9 cellular contexts compared by ENCODE assay signal in genomic region chr20:31691646-31692275, GRCh38. TPM values are rescaled to one million over a fixed set of nuclear protein-coding genes. Genes with fewer than 3 reads are reported as not detected.
DNase-seq lines count a peak whose midpoint lies in the region; ATAC-seq, FAIRE-seq and TF ChIP-seq lines count a peak whose summit lies in the region.
"Had no signal": no experiment of that assay in that cellular context is flagged by ENCODE, and none has a peak within 500 bp of the region (broad histone marks: within the 10 kb centered on the region; RNA-seq: fewer than 3 reads in every experiment).

No MANE protein-coding gene starts in this region.

- 19% methylated on average over 1 of the region's 1 CpG for WGBS in K562 (ENCODE audit: insufficient coverage, low coverage, missing lambda C conversion rate)

- H3K4me1 Mint-ChIP-seq in activated CD4-positive, alpha-beta T cell treated with anti-CD3 and anti-CD28 coated beads, Interleukin-2, amount 10 ng/mL, durations not matched to agents 7 days and 5 days: peaks cover 60% of the 10 kb centered on the region
- peaks cover 14 to 19% (median 15%) of the 10 kb centered on the region in 3 donors for H3K4me1 Mint-ChIP-seq in IgD-negative memory B cell
- H3K4me1 Mint-ChIP-seq in stimulated activated naive CD8-positive, alpha-beta T cell treated with anti-CD3 and anti-CD28 coated beads, Interleukin-15, Interleukin-2, amounts not matched to agents 100 ng/mL and 50 ng/mL, for 24 hours (ENCODE audit: low read depth): peaks cover 88% of the 10 kb centered on the region

- no peaks in the 10 kb centered on the region for H3K9me1 ChIP-seq in K562 (ENCODE audit: control insufficient read depth, insufficient read depth, low read length)

- H3K79me2 ChIP-seq in K562 (ENCODE audit: control insufficient read depth, insufficient read depth, low read length): peaks cover 96% of the 10 kb centered on the region

- peak overlapping the region; percentile 24; the same call in 2 of the 3 replicates for H3K27ac ChIP-seq in K562 (ENCODE audit: extremely low read depth, low read depth, low read length)

- peaks cover 47 to 62% of the 10 kb centered on the region in 2 experiments for H3K4me1 ChIP-seq in K562 (replicated peaks in 1 of 2; ENCODE audit: control insufficient read depth in 2 of 2, insufficient read depth in 2 of 2, low read length in 2 of 2)

- TF ChIP-seq EP300 in K562 (IDR thresholded peaks at IDR 0.05; ENCODE audit: low read length): no peak

- peaks cover 82% of the 10 kb centered on the region for H3K36me3 ChIP-seq in K562 (ENCODE audit: control insufficient read depth, insufficient read depth, low read length)

- H3K27ac Mint-ChIP-seq in activated CD4-positive, alpha-beta T cell treated with anti-CD3 and anti-CD28 coated beads, Interleukin-2, amount 10 ng/mL, durations not matched to agents 7 days and 5 days: peak overlapping the region; percentile 70
- peak overlapping the region in 2 of 3 donors; percentile 67 to 71 for H3K27ac Mint-ChIP-seq in IgD-negative memory B cell
- peak overlapping the region; percentile 79 for H3K27ac Mint-ChIP-seq in stimulated activated naive CD8-positive, alpha-beta T cell treated with anti-CD3 and anti-CD28 coated beads, Interleukin-15, Interleukin-2, amounts not matched to agents 100 ng/mL and 50 ng/mL, for 24 hours

- H3K4me2 ChIP-seq in K562 (ENCODE audit: insufficient read depth, low read length): peak overlapping the region; percentile 4

- intact Hi-C loops in K562 (cut with micrococcal nuclease): no loop called here

- TF ChIP-seq RAD21 in K562 (CRISPR knock-in tag; conservative IDR thresholded peaks at IDR 0.05 in 1 of 2, IDR thresholded peaks at IDR 0.05 in 1 of 2): no peak

- no peak overlapping the region for H3K4me3 ChIP-seq in K562

- POLR2A ChIA-PET in activated CD4-positive, alpha-beta T cell treated with anti-CD3 and anti-CD28 coated beads, Interleukin-2, amount 10 ng/mL, durations not matched to agents 7 days and 5 days (lab: Charles Lee): interaction anchor here (0.8 kb wide), 1 partner anchor 17 kb away, joined by 3 read pairs; no protein-coding TSS in a partner anchor
- POLR2A ChIA-PET in K562 (lab: Yijun Ruan, JAX): interaction anchor here (0.9 to 1.6 kb wide), 10 partner anchors 9 to 86 kb away, joined by 3 to 6 read pairs (median 4); no protein-coding TSS in a partner anchor

- ATAC-seq in K562 (no peak), HG03571 (IDR thresholded peaks at IDR 0.05; ENCODE audit: unreplicated experiment) (no peak), HG03135 (IDR thresholded peaks at IDR 0.05; ENCODE audit: unreplicated experiment) (no peak)
- ATAC-seq: Panc1 had no signal

- in situ Hi-C loops in K562 (cut with MboI): no loop called here

- 0 out of 2 replicates have a peak, but pooled peaks cover 3% of the 10 kb centered on the region for H4K20me1 ChIP-seq in K562 (replicated peaks; ENCODE audit: control insufficient read depth, insufficient read depth, low read length)

- no peak for DNase-seq in activated CD4-positive, alpha-beta T cell treated with anti-CD3 and anti-CD28 coated beads, Interleukin-2, amount 10 ng/mL, durations not matched to agents 7 days and 5 days
- no peak for DNase-seq in activated CD4-positive, alpha-beta T cell treated with anti-CD3 and anti-CD28 coated beads for 48 hours
- DNase-seq in K562 (ENCODE audit: extremely low read depth in 1 of 4, low spot score in 3 of 4) (peak in 1 of 4 experiments; percentile 11), NCI-H128 (lab: John Stamatoyannopoulos, UW; ENCODE audit: unreplicated experiment) (no peak)

- H3K9ac ChIP-seq in K562 (ENCODE audit: insufficient read depth in 1 of 2, low read depth in 2 of 2, low read length in 2 of 2): peak overlapping the region; percentile 20 to 43; a peak in 2 of 4 replicates

- no peaks in the 10 kb centered on the region for H3K27me3 Mint-ChIP-seq in activated CD4-positive, alpha-beta T cell treated with anti-CD3 and anti-CD28 coated beads, Interleukin-2, amount 10 ng/mL, durations not matched to agents 7 days and 5 days
- H3K27me3 Mint-ChIP-seq in IgD-negative memory B cell: no peaks in the 10 kb centered on the region
- H3K27me3 Mint-ChIP-seq in stimulated activated naive CD8-positive, alpha-beta T cell treated with anti-CD3 and anti-CD28 coated beads, Interleukin-15, Interleukin-2, amounts not matched to agents 100 ng/mL and 50 ng/mL, for 24 hours: no peaks in the 10 kb centered on the region

- BruUV-seq in K562 (replicated peaks; lab: Mats Ljungman, UMichigan): no TSS peak

- no peaks in the 10 kb centered on the region for H3K27me3 ChIP-seq in K562 (ENCODE audit: control insufficient read depth in 2 of 2, insufficient read depth in 2 of 2, low read length in 2 of 2)

- H3K9me3 ChIP-seq in K562 (replicated peaks; ENCODE audit: control insufficient read depth, insufficient read depth, low read depth, low read length): no peaks in the 10 kb centered on the region

- FAIRE-seq in K562 (lab: Jason Lieb, UNC): no peak

- H2AFZ ChIP-seq in K562 (ENCODE audit: low read depth, low read length): no peak overlapping the region

- no peak for TF ChIP-seq POLR2A in K562 (conservative IDR thresholded peaks at IDR 0.05)

- no peak overlapping the region for H3K4me3 Mint-ChIP-seq in activated CD4-positive, alpha-beta T cell treated with anti-CD3 and anti-CD28 coated beads, Interleukin-2, amount 10 ng/mL, durations not matched to agents 7 days and 5 days
- peak overlapping the region in 3 of 4 donors; percentile 1 to 76 (median 53) for H3K4me3 Mint-ChIP-seq in IgD-negative memory B cell
- H3K4me3 Mint-ChIP-seq in stimulated activated naive CD8-positive, alpha-beta T cell treated with anti-CD3 and anti-CD28 coated beads, Interleukin-15, Interleukin-2, amounts not matched to agents 100 ng/mL and 50 ng/mL, for 24 hours: peak overlapping the region; percentile 45

- CTCF ChIA-PET in activated CD4-positive, alpha-beta T cell treated with anti-CD3 and anti-CD28 coated beads, Interleukin-2, amount 10 ng/mL, durations not matched to agents 7 days and 5 days (lab: Charles Lee): interaction anchor here (1.5 to 2.7 kb wide), 3 partner anchors 8 to 79 kb away, joined by 5 to 11 read pairs (median 5); no protein-coding TSS in a partner anchor
- CTCF ChIA-PET in K562 (lab: Yijun Ruan, JAX; ENCODE audit: low intra/inter-chr PET ratio): no interaction called here

- no peaks in the 10 kb centered on the region for H3K9me3 Mint-ChIP-seq in activated CD4-positive, alpha-beta T cell treated with anti-CD3 and anti-CD28 coated beads, Interleukin-2, amount 10 ng/mL, durations not matched to agents 7 days and 5 days
- H3K9me3 Mint-ChIP-seq in IgD-negative memory B cell: no peaks in the 10 kb centered on the region
- no peaks in the 10 kb centered on the region for H3K9me3 Mint-ChIP-seq in stimulated activated naive CD8-positive, alpha-beta T cell treated with anti-CD3 and anti-CD28 coated beads, Interleukin-15, Interleukin-2, amounts not matched to agents 100 ng/mL and 50 ng/mL, for 24 hours

- H3K36me3 Mint-ChIP-seq in activated CD4-positive, alpha-beta T cell treated with anti-CD3 and anti-CD28 coated beads, Interleukin-2, amount 10 ng/mL, durations not matched to agents 7 days and 5 days (ENCODE audit: low read depth): peaks cover 56% of the 10 kb centered on the region
- peaks cover 1% of the 10 kb centered on the region for H3K36me3 Mint-ChIP-seq in IgD-negative memory B cell
- H3K36me3 Mint-ChIP-seq in stimulated activated naive CD8-positive, alpha-beta T cell treated with anti-CD3 and anti-CD28 coated beads, Interleukin-15, Interleukin-2, amounts not matched to agents 100 ng/mL and 50 ng/mL, for 24 hours (ENCODE audit: low read depth): peaks cover 74% of the 10 kb centered on the region

- TF ChIP-seq CTCF in K562 (IDR thresholded peaks at IDR 0.05 in 2 of 3, conservative IDR thresholded peaks at IDR 0.05 in 1 of 3; ENCODE audit: insufficient read depth in 2 of 3, low read depth in 1 of 3, low read length in 3 of 3): no peak

RNA-seq across cellular contexts. Expression of gene BCL2L1, which starts 30.9 kb away (rescaled TPM):
- 10 to 100 TPM; 57.1 to 58.8 TPM for total RNA-seq in activated CD4-positive, alpha-beta T cell treated with anti-CD3 and anti-CD28 coated beads, Interleukin-2, amount 10 ng/mL, durations not matched to agents 7 days and 5 days
- polyA plus RNA-seq in IgD-negative memory B cell (9.8 TPM), K562 (2011; rRNA removed) (120 and 121 TPM in 2 replicates), K562 (2014; fragmentation: Illumina TruSeq; extraction: Trizol) (182 and 187 TPM in 2 replicates), K562 (2014; fragmentation: Nextera tagmentation; extraction: Ambion mirVana) (10 to 100 TPM in 1 of 2 experiments, 1 to 10 TPM in 1; 3.3 to 17.9 TPM), K562 (2014; rRNA removed) (140 and 156 TPM in 2 replicates)
- 162 and 267 TPM in 2 replicates for total RNA-seq in K562 (2011; cell fraction: chromatin; rRNA removed; ENCODE audit: low replicate concordance)
- 145 and 154 TPM in 2 replicates for total RNA-seq in K562 (2011; cell fraction: nucleolus; rRNA removed)
- total RNA-seq in K562 (2011; cell fraction: nucleoplasm; rRNA removed): 113 and 150 TPM in 2 replicates
- total RNA-seq in K562 (2014; rRNA removed) (137 and 179 TPM in 2 replicates), K562 (2014; rRNA removed; fragmentation: Illumina TruSeq; extraction: Trizol) (72.0 and 81.3 TPM in 2 replicates), K562 (2015; rRNA removed; fragmentation: Illumina TruSeq; extraction: Trizol) (88.7 and 89.1 TPM in 2 replicates), K562 (2021) (150 and 157 TPM in 2 replicates)
- 113 and 145 TPM in 2 replicates for polyA plus RNA-seq in K562 (2011; cell fraction: cytosol; rRNA removed)
- polyA plus RNA-seq in K562 (2011; cell fraction: nucleus; rRNA removed): 70.0 and 81.2 TPM in 2 replicates
- polyA plus RNA-seq in K562 (2012): 134 and 224 TPM in 2 replicates
- polyA minus RNA-seq in K562 (2011; rRNA and poly(A)+ RNA removed): 87.8 and 101 TPM in 2 replicates
- 56.3 and 61.7 TPM in 2 replicates for polyA minus RNA-seq in K562 (2011; cell fraction: cytosol; rRNA and poly(A)+ RNA removed)
- polyA minus RNA-seq in K562 (2011; cell fraction: nucleus; rRNA and poly(A)+ RNA removed): 74.2 and 92.5 TPM in 2 replicates

RNA-seq across cellular contexts. Expression of gene TPX2, which starts 47.3 kb away (rescaled TPM):
- 100 to 1,000 TPM; 164 to 193 TPM for total RNA-seq in activated CD4-positive, alpha-beta T cell treated with anti-CD3 and anti-CD28 coated beads, Interleukin-2, amount 10 ng/mL, durations not matched to agents 7 days and 5 days
- polyA plus RNA-seq in IgD-negative memory B cell: 0.49 TPM
- total RNA-seq in K562 (2011; cell fraction: chromatin; rRNA removed; ENCODE audit: low replicate concordance): 34.1 and 68.4 TPM in 2 replicates
- total RNA-seq in K562 (2011; cell fraction: nucleolus; rRNA removed): 33.2 and 33.7 TPM in 2 replicates
- 50.5 and 54.4 TPM in 2 replicates for total RNA-seq in K562 (2011; cell fraction: nucleoplasm; rRNA removed)
- total RNA-seq in K562 (2014; rRNA removed): 143 and 153 TPM in 2 replicates
- total RNA-seq in K562 (2014; rRNA removed; fragmentation: Illumina TruSeq; extraction: Trizol): 133 and 153 TPM in 2 replicates
- 134 TPM in 2 replicates for total RNA-seq in K562 (2015; rRNA removed; fragmentation: Illumina TruSeq; extraction: Trizol)
- 144 and 171 TPM in 2 replicates for total RNA-seq in K562 (2021)
- polyA plus RNA-seq in K562 (2011; rRNA removed): 89.7 and 108 TPM in 2 replicates
- 32.9 and 56.0 TPM in 2 replicates for polyA plus RNA-seq in K562 (2011; cell fraction: cytosol; rRNA removed)
- polyA plus RNA-seq in K562 (2011; cell fraction: nucleus; rRNA removed): 157 and 160 TPM in 2 replicates
- polyA plus RNA-seq in K562 (2012): 117 and 130 TPM in 2 replicates
- 212 and 241 TPM in 2 replicates for polyA plus RNA-seq in K562 (2014; fragmentation: Illumina TruSeq; extraction: Trizol)
- 10 to 100 TPM; 48.0 to 57.8 TPM for polyA plus RNA-seq in K562 (2014; fragmentation: Nextera tagmentation; extraction: Ambion mirVana)
- polyA plus RNA-seq in K562 (2014; rRNA removed): 101 and 112 TPM in 2 replicates
- 140 and 157 TPM in 2 replicates for polyA minus RNA-seq in K562 (2011; rRNA and poly(A)+ RNA removed)
- 54.2 and 70.1 TPM in 2 replicates for polyA minus RNA-seq in K562 (2011; cell fraction: cytosol; rRNA and poly(A)+ RNA removed)
- polyA minus RNA-seq in K562 (2011; cell fraction: nucleus; rRNA and poly(A)+ RNA removed): 47.8 and 109 TPM in 2 replicates

RNA-seq across cellular contexts. Expression of gene COX4I2, which starts 54.0 kb away (rescaled TPM):
- not detected for total RNA-seq in activated CD4-positive, alpha-beta T cell treated with anti-CD3 and anti-CD28 coated beads, Interleukin-2, amount 10 ng/mL, durations not matched to agents 7 days and 5 days
- polyA plus RNA-seq in IgD-negative memory B cell: 0.38 TPM
- not detected in 2 replicates for total RNA-seq in K562 (2011; cell fraction: chromatin; rRNA removed; ENCODE audit: low replicate concordance)
- total RNA-seq in K562 (2011; cell fraction: nucleolus; rRNA removed): not detected in 2 replicates
- not detected in 2 replicates for total RNA-seq in K562 (2011; cell fraction: nucleoplasm; rRNA removed)
- total RNA-seq in K562 (2014; rRNA removed): not detected in 2 replicates
- not detected in 2 replicates for total RNA-seq in K562 (2014; rRNA removed; fragmentation: Illumina TruSeq; extraction: Trizol)
- not detected in 2 replicates for total RNA-seq in K562 (2015; rRNA removed; fragmentation: Illumina TruSeq; extraction: Trizol)
- total RNA-seq in K562 (2021): not detected in 2 replicates
- polyA plus RNA-seq in K562 (2011; rRNA removed): not detected in 2 replicates
- not detected in 2 replicates for polyA plus RNA-seq in K562 (2011; cell fraction: cytosol; rRNA removed)
- polyA plus RNA-seq in K562 (2011; cell fraction: nucleus; rRNA removed): not detected in 2 replicates
- not detected in 2 replicates for polyA plus RNA-seq in K562 (2012)
- not detected in 2 replicates for polyA plus RNA-seq in K562 (2014; fragmentation: Illumina TruSeq; extraction: Trizol)
- not detected for polyA plus RNA-seq in K562 (2014; fragmentation: Nextera tagmentation; extraction: Ambion mirVana)
- polyA plus RNA-seq in K562 (2014; rRNA removed): not detected in 2 replicates
- polyA minus RNA-seq in K562 (2011; rRNA and poly(A)+ RNA removed): not detected in 2 replicates
- not detected in 2 replicates for polyA minus RNA-seq in K562 (2011; cell fraction: cytosol; rRNA and poly(A)+ RNA removed)
- not detected in 2 replicates for polyA minus RNA-seq in K562 (2011; cell fraction: nucleus; rRNA and poly(A)+ RNA removed)
